8 cellular contexts compared by ENCODE assay signal in the genomic region with DNA sequence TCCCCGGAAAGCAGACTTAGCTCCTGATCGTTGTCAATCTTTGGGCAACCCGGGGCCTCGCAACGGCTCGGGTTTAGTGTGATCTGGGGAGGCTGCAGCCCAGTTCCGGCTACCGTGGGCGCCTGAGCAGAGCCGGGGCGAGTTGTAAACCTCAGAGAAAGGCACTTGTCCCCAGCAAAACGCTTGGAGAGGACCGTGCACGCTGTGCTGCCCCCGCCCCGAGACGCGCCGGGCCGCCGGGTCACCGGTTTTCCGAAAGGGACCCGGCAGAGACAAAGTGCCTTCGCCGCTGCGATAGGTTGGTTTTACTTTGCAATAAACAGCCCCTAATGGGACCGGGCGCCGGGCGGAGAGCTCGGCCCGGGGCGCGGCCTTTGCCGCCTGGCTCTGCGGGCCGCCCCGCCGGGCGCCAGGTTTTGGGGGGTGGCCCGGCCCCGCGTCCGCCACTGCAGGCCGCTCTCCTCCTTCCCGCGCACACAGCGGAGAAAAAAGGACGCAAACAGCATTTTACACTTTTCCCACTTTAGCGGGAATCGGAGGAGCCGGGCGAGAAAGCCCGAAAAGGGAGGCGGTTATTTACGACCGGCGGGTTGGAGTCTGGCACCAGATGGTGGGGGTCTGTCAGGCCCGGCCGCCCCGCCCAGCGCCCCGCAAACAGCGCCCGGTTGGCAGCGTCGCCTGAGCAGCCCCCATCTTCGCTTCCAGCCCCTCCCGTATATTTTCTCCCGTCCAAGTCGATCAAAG.
DNase-seq lines count a peak whose midpoint lies in the region; ATAC-seq and TF ChIP-seq lines count a peak whose summit lies in the region.

No MANE protein-coding gene starts in this region.

- no peaks in the 10 kb centered on the region for H3K79me2 ChIP-seq in neural progenitor cell (ENCODE audit: low read depth)

- WGBS in ectodermal cell, 2 experiments = 1% methylated on average over 72 of the region's 72 CpGs

- peaks cover 2% of the 10 kb centered on the region for H3K36me3 Mint-ChIP-seq in neural progenitor cell

- H4K20me1 ChIP-seq in neural progenitor cell (ENCODE audit: low read depth) = no peaks in the 10 kb centered on the region

- ATAC-seq in GM18873 (IDR thresholded peaks at IDR 0.05; ENCODE audit: low FRiP score, unreplicated experiment) (peak; percentile 55), HG02884 (IDR thresholded peaks at IDR 0.05; ENCODE audit: unreplicated experiment) (peak; percentile 44)

- H3K4me2 ChIP-seq in neural progenitor cell = peak overlapping the region; percentile 86

- TF ChIP-seq CTCF in WI38 (IDR thresholded peaks at IDR 0.05; ENCODE audit: low read depth, low read length) (no peak), neural progenitor cell (IDR thresholded peaks at IDR 0.05) (no peak)

- H3K36me3 ChIP-seq in ectodermal cell (ENCODE audit: control insufficient read depth, insufficient read depth, low read length) = no peaks in the 10 kb centered on the region
- no peaks in the 10 kb centered on the region for H3K36me3 ChIP-seq in neural progenitor cell

- H3K4me1 Mint-ChIP-seq in neural progenitor cell = peaks cover 53% of the 10 kb centered on the region

- H3K27ac Mint-ChIP-seq in neural progenitor cell = peak overlapping the region; percentile 99

- H3K9ac ChIP-seq in neural progenitor cell = no peak overlapping the region

- peak overlapping the region; percentile 89 for H3K4me3 Mint-ChIP-seq in neural progenitor cell

- H3K9me3 Mint-ChIP-seq in neural progenitor cell = peaks cover 2% of the 10 kb centered on the region

- DNase-seq in neural progenitor cell (ENCODE audit: low spot score) = peak; percentile 70
- DNase-seq in Ammon's horn (ENCODE audit: low spot score) = no peak
- no peak for DNase-seq in EL
- DNase-seq in NCI-H1694 (lab: John Stamatoyannopoulos, UW) = no peak

- H2AFZ ChIP-seq in neural progenitor cell (replicated peaks) = peak overlapping the region; percentile 91

- peak overlapping the region; percentile 93 for H3K27ac ChIP-seq in ectodermal cell (ENCODE audit: insufficient read depth, low read depth, low read length, poor library complexity, severe bottlenecking)
- H3K27ac ChIP-seq in neural progenitor cell = no peak overlapping the region

- H3K4me3 ChIP-seq in WI38 (ENCODE audit: low read depth, low read length) = peak overlapping the region; percentile 49
- peak overlapping the region; percentile 46 for H3K4me3 ChIP-seq in ectodermal cell (ENCODE audit: insufficient read depth, low read depth, low read length)
- H3K4me3 ChIP-seq in neural progenitor cell = peak overlapping the region; percentile 57

- H3K27me3 ChIP-seq in ectodermal cell (ENCODE audit: control insufficient read depth, insufficient read depth, low read length, poor library complexity, severe bottlenecking) (peaks cover 11% of the 10 kb centered on the region), neural progenitor cell (peaks cover 71% of the 10 kb centered on the region)

- H3K9me3 ChIP-seq in ectodermal cell (ENCODE audit: control insufficient read depth, low read length) = no peaks in the 10 kb centered on the region
- H3K9me3 ChIP-seq in neural progenitor cell (ENCODE audit: low read depth) = no peaks in the 10 kb centered on the region

- H3F3A ChIP-seq in neural progenitor cell (ENCODE audit: low read depth) = peaks cover 30% of the 10 kb centered on the region

- H3K27me3 Mint-ChIP-seq in neural progenitor cell (ENCODE audit: insufficient read depth, low read depth) = peaks cover 24% of the 10 kb centered on the region

- H3K4me1 ChIP-seq in ectodermal cell (ENCODE audit: control insufficient read depth, insufficient read depth, low read length) = peaks cover 30% of the 10 kb centered on the region
- H3K4me1 ChIP-seq in neural progenitor cell = peaks cover 28% of the 10 kb centered on the region
